Comparison of ENCODE assay signal across 13 cellular contexts in the genomic region with DNA sequence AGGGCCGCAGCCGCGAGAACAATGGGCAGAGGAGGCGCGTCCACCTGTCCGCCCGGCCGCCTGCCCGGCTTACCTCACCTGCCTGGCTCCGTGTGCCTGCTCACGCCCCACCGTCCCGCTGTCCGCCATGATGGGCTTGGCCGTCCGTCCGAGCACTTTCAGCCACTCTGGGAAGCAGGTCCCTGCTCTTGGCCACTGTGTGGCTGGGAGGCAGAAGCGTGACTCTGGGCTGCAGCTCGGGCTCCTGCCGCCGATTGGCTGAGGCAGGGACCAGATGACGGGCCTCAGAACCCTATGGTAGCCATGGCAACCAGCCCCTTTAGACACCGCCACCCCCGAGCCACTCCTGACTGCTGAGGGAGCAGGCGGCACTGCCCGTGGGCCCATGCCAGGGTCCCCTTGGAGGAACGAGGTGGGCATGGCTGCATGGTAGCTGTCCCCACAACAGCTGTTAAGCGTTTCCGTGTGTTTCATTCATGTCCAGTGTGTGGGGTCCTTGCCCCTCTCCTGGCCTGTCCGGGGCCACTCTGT. TPM values are rescaled to one million over a fixed set of nuclear protein-coding genes. Genes with fewer than 3 reads are reported as not detected.
A peak's percentile ranks its signal among the peaks of the same experiment; 100 is the strongest.
DNase-seq lines count a peak whose midpoint lies in the region; ATAC-seq and TF ChIP-seq lines count a peak whose summit lies in the region.
"Had no signal": no experiment of that assay in that cellular context is flagged by ENCODE, and none has a peak within 500 bp of the region (broad histone marks: within the 10 kb centered on the region; RNA-seq: fewer than 3 reads in every experiment).

No MANE protein-coding gene starts in this region.

- H3K27me3 ChIP-seq in endodermal cell (ENCODE audit: control insufficient read depth, insufficient read depth, low read length, poor library complexity, severe bottlenecking) = no peaks in the 10 kb centered on the region
- H3K27me3 ChIP-seq: cardiac muscle cell, SJCRH30 had no signal

- no peak for ATAC-seq in stimulated activated effector memory CD8-positive, alpha-beta T cell treated with anti-CD3 and anti-CD28 coated beads, Interleukin-12 subunit alpha, Interleukin-12 subunit beta, amount 100 ng/mL, for 72 hours
- ATAC-seq in GM19328 (IDR thresholded peaks at IDR 0.05; ENCODE audit: unreplicated experiment) (no peak), HG03039 (IDR thresholded peaks at IDR 0.05; ENCODE audit: unreplicated experiment) (no peak)

- H3K27ac ChIP-seq in endodermal cell (ENCODE audit: low read depth, low read length) = no peak overlapping the region
- H3K27ac ChIP-seq: C4-2B, cardiac muscle cell, SJCRH30 had no signal

- no peak for TF ChIP-seq CTCF in endodermal cell (conservative IDR thresholded peaks at IDR 0.05)

- no peaks in the 10 kb centered on the region for H3K4me1 ChIP-seq in endodermal cell (ENCODE audit: control insufficient read depth, insufficient read depth, low read length)

- no peak overlapping the region for H3K27ac Mint-ChIP-seq in endodermal cell
- H3K27ac Mint-ChIP-seq in stimulated activated effector memory CD8-positive, alpha-beta T cell treated with anti-CD3 and anti-CD28 coated beads, Interleukin-12 subunit alpha, Interleukin-12 subunit beta, amount 100 ng/mL, for 72 hours = no peak overlapping the region
- H3K27ac Mint-ChIP-seq: dendritic cell treated with granulocyte-macrophage colony-stimulating factor and Interleukin-4, amounts not matched to agents 40 ng/mL and 50 ng/mL, for 4 days had no signal

- H3K4me3 Mint-ChIP-seq in endodermal cell = no peak overlapping the region
- peak overlapping the region; percentile 42 for H3K4me3 Mint-ChIP-seq in stimulated activated effector memory CD8-positive, alpha-beta T cell treated with anti-CD3 and anti-CD28 coated beads, Interleukin-12 subunit alpha, Interleukin-12 subunit beta, amount 100 ng/mL, for 72 hours
- H3K4me3 Mint-ChIP-seq: dendritic cell treated with granulocyte-macrophage colony-stimulating factor and Interleukin-4, amounts not matched to agents 40 ng/mL and 50 ng/mL, for 4 days had no signal

- no peaks in the 10 kb centered on the region for H3K4me1 Mint-ChIP-seq in endodermal cell
- H3K4me1 Mint-ChIP-seq in stimulated activated effector memory CD8-positive, alpha-beta T cell treated with anti-CD3 and anti-CD28 coated beads, Interleukin-12 subunit alpha, Interleukin-12 subunit beta, amount 100 ng/mL, for 72 hours = peaks cover 9% of the 10 kb centered on the region

- H3K9ac ChIP-seq in endodermal cell (ENCODE audit: extremely low read depth, low read length, poor library complexity, severe bottlenecking) = no peak overlapping the region

- DNase-seq in NCI-H82 (lab: John Stamatoyannopoulos, UW) = peak; percentile 41
- DNase-seq in NCI-H82 treated with DMSO at 0.1 percent for 48 hours (lab: John Stamatoyannopoulos, UW; ENCODE audit: unreplicated experiment) = no peak
- peak; percentile 59 for DNase-seq in NCI-H2227 (lab: John Stamatoyannopoulos, UW; ENCODE audit: unreplicated experiment)
- DNase-seq in endodermal cell = peak; percentile 60
- no peak for DNase-seq in stimulated activated effector memory CD8-positive, alpha-beta T cell treated with anti-CD3 and anti-CD28 coated beads, Interleukin-12 subunit alpha, Interleukin-12 subunit beta, amount 100 ng/mL, for 72 hours (ENCODE audit: low spot score in 2 of 2)
- no peak for DNase-seq in iPS-NIHi7 (ENCODE audit: extremely low spot score)

- H3K4me3 ChIP-seq in endodermal cell (ENCODE audit: low read length) = no peak overlapping the region
- H3K4me3 ChIP-seq: cardiac muscle cell, lung, SJCRH30 had no signal

- no peaks in the 10 kb centered on the region for H3K9me3 Mint-ChIP-seq in endodermal cell
- no peaks in the 10 kb centered on the region for H3K9me3 Mint-ChIP-seq in stimulated activated effector memory CD8-positive, alpha-beta T cell treated with anti-CD3 and anti-CD28 coated beads, Interleukin-12 subunit alpha, Interleukin-12 subunit beta, amount 100 ng/mL, for 72 hours
- H3K9me3 Mint-ChIP-seq: dendritic cell treated with granulocyte-macrophage colony-stimulating factor and Interleukin-4, amounts not matched to agents 40 ng/mL and 50 ng/mL, for 4 days had no signal

- H3K9me3 ChIP-seq in endodermal cell (ENCODE audit: control insufficient read depth, low read length) = no peaks in the 10 kb centered on the region
- H3K9me3 ChIP-seq: SJCRH30 had no signal

- WGBS in endodermal cell (ENCODE audit: insufficient coverage in 1 of 2, insufficient read length in 1 of 2), 2 experiments = 89 to 91% methylated on average over 16 to 30 of the region's 30 CpGs

- H3K36me3 Mint-ChIP-seq in endodermal cell (ENCODE audit: low read depth) = peaks cover 1% of the 10 kb centered on the region
- no peaks in the 10 kb centered on the region for H3K36me3 Mint-ChIP-seq in stimulated activated effector memory CD8-positive, alpha-beta T cell treated with anti-CD3 and anti-CD28 coated beads, Interleukin-12 subunit alpha, Interleukin-12 subunit beta, amount 100 ng/mL, for 72 hours

- H3K36me3 ChIP-seq in endodermal cell (ENCODE audit: control insufficient read depth, insufficient read depth, low read length) = peaks cover 5% of the 10 kb centered on the region
- H3K36me3 ChIP-seq: cardiac muscle cell, SJCRH30 had no signal

- no peaks in the 10 kb centered on the region for H3K27me3 Mint-ChIP-seq in endodermal cell (ENCODE audit: insufficient read depth)

RNA-seq across cellular contexts. Expression of a gene that starts 8.9 kb away (rescaled TPM):
- total RNA-seq in endodermal cell = 10 to 100 TPM; 36.5 to 37.3 TPM
- 23.7 TPM for polyA plus RNA-seq in endodermal cell (2013, experiment 1 of 2)
- 22.3 TPM for polyA plus RNA-seq in endodermal cell (2013, experiment 2 of 2)

RNA-seq across cellular contexts. Expression of a gene that starts 8.9 kb away (rescaled TPM):
- 100 to 1,000 TPM; 137 to 138 TPM for total RNA-seq in endodermal cell
- polyA plus RNA-seq in endodermal cell (2013, experiment 1 of 2) = 84.7 TPM
- polyA plus RNA-seq in endodermal cell (2013, experiment 2 of 2) = 79.2 TPM

RNA-seq across cellular contexts. Expression of a gene that starts 20.4 kb away (rescaled TPM):
- 100 to 1,000 TPM; 104 to 115 TPM for total RNA-seq in endodermal cell
- polyA plus RNA-seq in endodermal cell (2013, experiment 1 of 2) = 50.8 TPM
- polyA plus RNA-seq in endodermal cell (2013, experiment 2 of 2) = 45.1 TPM

RNA-seq across cellular contexts. Expression of a gene that starts 35.6 kb away (rescaled TPM):
- 100 to 1,000 TPM; 274 to 350 TPM for total RNA-seq in endodermal cell
- polyA plus RNA-seq in endodermal cell (2013, experiment 1 of 2) = 292 TPM
- polyA plus RNA-seq in endodermal cell (2013, experiment 2 of 2) = 276 TPM

RNA-seq across cellular contexts. Expression of a gene that starts 40.3 kb away (rescaled TPM):
- 10 to 100 TPM; 31.8 to 43.5 TPM for total RNA-seq in endodermal cell
- 24.9 TPM for polyA plus RNA-seq in endodermal cell (2013, experiment 1 of 2)
- polyA plus RNA-seq in endodermal cell (2013, experiment 2 of 2) = 23.0 TPM

Comparison
In these comparisons a context has a peak if more than half of its experiments do, and no peak if none do; other contexts are left out.
1. DNase-seq: peak in NCI-H82 (single experiment), NCI-H2227 (single experiment) and endodermal cell (single experiment); none in NCI-H82 treated with DMSO at 0.1 percent for 48 hours (single experiment), stimulated activated effector memory CD8-positive, alpha-beta T cell treated with anti-CD3 and anti-CD28 coated beads, Interleukin-12 subunit alpha, Interleukin-12 subunit beta, amount 100 ng/mL, for 72 hours (0 of 2) and iPS-NIHi7 (single experiment).